In the genomic region with DNA sequence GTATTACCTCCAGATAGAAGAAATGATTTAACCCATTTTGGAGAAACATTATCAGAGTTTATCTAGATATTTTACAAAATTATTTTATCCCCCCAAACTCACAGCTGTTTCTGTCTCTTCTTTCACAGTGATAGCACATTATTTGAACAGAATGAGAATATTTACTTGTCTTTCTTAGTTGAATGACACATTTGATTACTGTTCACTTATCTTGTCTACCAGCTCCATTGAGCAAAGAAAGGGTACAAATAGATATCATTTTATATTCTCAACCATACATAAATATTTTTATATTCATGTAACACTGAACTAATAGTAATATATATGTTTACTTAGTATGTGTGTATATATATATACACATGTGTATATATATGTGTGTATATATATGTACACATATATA, we compare ENCODE assay signal across 26 cellular contexts.
"Had no signal": no experiment of that assay in that cellular context is flagged by ENCODE, and none has a peak within 500 bp of the region (broad histone marks: within the 10 kb centered on the region; RNA-seq: fewer than 3 reads in every experiment).

No MANE protein-coding gene starts in this region.

- H3K4me3 ChIP-seq: stomach, suprapubic skin, testis, thoracic aorta, thyroid gland, tibial artery, tibial nerve, transverse colon, upper lobe of left lung, upper lobe of right lung, uterus, vagina had no signal

- H3K27ac ChIP-seq: stomach, suprapubic skin, testis, thoracic aorta, thyroid gland, tibial artery, tibial nerve, transverse colon, upper lobe of left lung, upper lobe of right lung, uterus, vagina had no signal

- H3K36me3 ChIP-seq: stomach, suprapubic skin, thoracic aorta, thyroid gland, tibial artery, tibial nerve, transverse colon, upper lobe of left lung, upper lobe of right lung, uterus, vagina had no signal

- DNase-seq: stimulated activated CD4-positive, alpha-beta T cell treated with anti-CD3 and anti-CD28 coated beads, Interleukin-2, amount 100 ng/mL, for 48 hours; stimulated activated CD4-positive, alpha-beta T cell treated with anti-CD3 and anti-CD28 coated beads, Interleukin-4, amount 100 ng/mL, for 1 hour; stimulated activated CD4-positive, alpha-beta T cell treated with anti-CD3 and anti-CD28 coated beads, Interleukin-4, amount 100 ng/mL, for 24 hours; stimulated activated CD4-positive, alpha-beta T cell treated with anti-CD3 and anti-CD28 coated beads, Interleukin-4, amount 100 ng/mL, for 4 hours; stimulated activated CD8-positive, alpha-beta memory T cell treated with anti-CD3 and anti-CD28 coated beads, Interleukin-4, amount 100 ng/mL, for 48 hours; stimulated activated naive B cell treated with anti-CD40 and anti-IgM and Interleukin-4, amounts not matched to agents 10 μg/mL and 1 μg/mL and 100 μg/mL, for 72 hours; stimulated activated naive CD4-positive, alpha-beta T cell; stimulated activated naive CD4-positive, alpha-beta T cell treated with Interleukin-2 at 50 U/mL for 16 hours; stimulated activated naive CD8-positive, alpha-beta T cell treated with anti-CD3 and anti-CD28 coated beads, Interleukin-15, amount 100 ng/mL, for 72 hours; stimulated activated naive CD8-positive, alpha-beta T cell treated with anti-CD3 and anti-CD28 coated beads, Interleukin-15, Interleukin-2, amounts not matched to agents 100 U/mL and 50 U/mL, for 24 hours; stomach; substantia nigra; testis; thyroid gland; tibial artery; transverse colon; trophoblast cell; upper lobe of left lung; upper lobe of right lung; uterus had no signal

- H3K27me3 ChIP-seq: stomach, suprapubic skin, testis, thyroid gland, tibial artery, tibial nerve, transverse colon, upper lobe of left lung, upper lobe of right lung, uterus, vagina had no signal

- H3K9me3 ChIP-seq: testis, thoracic aorta, thyroid gland, tibial artery, transverse colon, upper lobe of right lung, uterus, vagina had no signal

- ATAC-seq: stimulated activated effector memory CD8-positive, alpha-beta T cell treated with anti-CD3 and anti-CD28 coated beads, Interleukin-12 subunit alpha, Interleukin-12 subunit beta, amount 100 ng/mL, for 72 hours; stimulated activated memory B cell treated with anti-CD40 and anti-IgM and Interleukin-4, amounts not matched to agents 10 μg/mL and 1 μg/mL and 100 μg/mL, for 72 hours; stimulated activated naive B cell treated with anti-CD40 and anti-IgM and Interleukin-4, amounts not matched to agents 10 μg/mL and 1 μg/mL and 100 μg/mL, for 72 hours; stimulated activated naive CD8-positive, alpha-beta T cell treated with anti-CD3 and anti-CD28 coated beads, Interleukin-15, amount 100 ng/mL, for 72 hours; stimulated activated naive CD8-positive, alpha-beta T cell treated with anti-CD3 and anti-CD28 coated beads, Interleukin-15, Interleukin-2, amounts not matched to agents 100 U/mL and 50 U/mL, for 24 hours; upper lobe of right lung had no signal
